In genomic region chr7:127786184-127786583, GRCh38 we compare ENCODE assay signal across 1 cellular context.
TF ChIP-seq lines count a peak whose summit lies in the region.

No MANE protein-coding gene starts in this region.

TF ChIP-seq in GM23338, 12 proteins besides CTCF, POLR2A, EP300 and RAD21 (continued from another document):
- TF ChIP-seq REST (IDR thresholded peaks at IDR 0.05; ENCODE audit: unreplicated experiment) (no peak), ZNF462 (CRISPR knock-in tag; IDR thresholded peaks at IDR 0.05) (no peak)
